28 cellular contexts compared by ENCODE assay signal in the genomic region with DNA sequence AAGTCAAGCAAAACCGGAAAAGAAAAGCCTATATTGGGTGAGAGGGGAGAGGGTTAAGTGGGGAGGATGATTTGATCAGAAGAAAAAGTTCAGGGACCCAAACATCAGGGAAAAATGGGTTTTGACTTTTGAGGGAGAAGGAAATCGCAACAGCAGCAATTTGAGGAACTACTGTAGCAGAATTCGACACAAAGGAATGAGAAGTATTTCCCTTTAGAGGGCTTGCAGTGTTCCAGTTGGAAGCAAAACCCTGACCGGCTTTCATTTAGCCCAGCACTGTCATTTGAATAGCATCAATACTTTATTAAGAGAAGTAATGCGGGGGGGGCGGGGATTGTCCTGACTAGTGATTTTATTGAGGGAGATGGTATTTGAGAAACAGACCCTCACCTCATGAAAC. TPM values are rescaled to one million over a fixed set of nuclear protein-coding genes. Genes with fewer than 3 reads are reported as not detected.
DNase-seq lines count a peak whose midpoint lies in the region; FAIRE-seq and TF ChIP-seq lines count a peak whose summit lies in the region.
"Had no signal": no experiment of that assay in that cellular context is flagged by ENCODE, and none has a peak within 500 bp of the region (broad histone marks: within the 10 kb centered on the region; RNA-seq: fewer than 3 reads in every experiment).

No MANE protein-coding gene starts in this region.

- H4K20me1 ChIP-seq in astrocyte (ENCODE audit: insufficient read depth, low read length): no peaks in the 10 kb centered on the region

- H2AFZ ChIP-seq in astrocyte (ENCODE audit: low read depth, low read length): no peak overlapping the region
- H2AFZ ChIP-seq: hepatocyte, PC-9 had no signal

- no peaks in the 10 kb centered on the region for H3K27me3 ChIP-seq in astrocyte (ENCODE audit: insufficient read depth, low read length)
- H3K27me3 ChIP-seq: adrenal gland, gastrocnemius medialis, hepatocyte, MG63 had no signal

- H3K79me2 ChIP-seq in astrocyte (ENCODE audit: insufficient read depth, low read length): no peaks in the 10 kb centered on the region
- H3K79me2 ChIP-seq: hepatocyte had no signal

- no peak overlapping the region for H3K9ac ChIP-seq in astrocyte (ENCODE audit: low read length)

- H3K9me3 ChIP-seq in astrocyte (ENCODE audit: insufficient read depth, low read depth, low read length): no peaks in the 10 kb centered on the region
- H3K9me3 ChIP-seq: adrenal gland, gastrocnemius medialis, MG63 had no signal

- no peaks in the 10 kb centered on the region for H3K4me1 Mint-ChIP-seq in activated CD4-positive, alpha-beta T cell treated with anti-CD3 and anti-CD28 coated beads, Interleukin-2, amount 10 ng/mL, durations not matched to agents 24 days and 14 days
- H3K4me1 Mint-ChIP-seq in astrocyte (ENCODE audit: low read depth, unreplicated experiment): peaks cover 14% of the 10 kb centered on the region
- H3K4me1 Mint-ChIP-seq in osteocyte (ENCODE audit: unreplicated experiment): peaks cover 11% of the 10 kb centered on the region
- H3K4me1 Mint-ChIP-seq: stimulated activated naive CD8-positive, alpha-beta T cell treated with anti-CD3 and anti-CD28 coated beads, Interleukin-15, amount 100 ng/mL, for 72 hours had no signal

- H3K4me3 Mint-ChIP-seq in activated CD4-positive, alpha-beta T cell treated with anti-CD3 and anti-CD28 coated beads, Interleukin-2, amount 10 ng/mL, durations not matched to agents 24 days and 14 days: no peak overlapping the region
- H3K4me3 Mint-ChIP-seq in astrocyte (ENCODE audit: unreplicated experiment) (no peak overlapping the region), osteocyte (ENCODE audit: unreplicated experiment) (no peak overlapping the region)
- H3K4me3 Mint-ChIP-seq: activated T-cell treated with anti-CD3 and anti-CD28 coated beads, Interleukin-2, amount 50 U/mL, for 24 hours; CD4-positive, alpha-beta T cell; stimulated activated naive CD8-positive, alpha-beta T cell treated with anti-CD3 and anti-CD28 coated beads, Interleukin-15, amount 100 ng/mL, for 72 hours had no signal

- TF ChIP-seq CTCF in astrocyte (IDR thresholded peaks at IDR 0.05; ENCODE audit: insufficient read depth, low read depth, low read length) (no peak), osteocyte (IDR thresholded peaks at IDR 0.05) (no peak)

- peaks cover 3% of the 10 kb centered on the region for H3K27me3 Mint-ChIP-seq in activated CD4-positive, alpha-beta T cell treated with anti-CD3 and anti-CD28 coated beads, Interleukin-2, amount 10 ng/mL, durations not matched to agents 24 days and 14 days
- no peaks in the 10 kb centered on the region for H3K27me3 Mint-ChIP-seq in astrocyte (ENCODE audit: low read depth, unreplicated experiment)
- peaks cover 4% of the 10 kb centered on the region for H3K27me3 Mint-ChIP-seq in osteocyte (ENCODE audit: unreplicated experiment)
- H3K27me3 Mint-ChIP-seq: CD4-positive, alpha-beta T cell; stimulated activated naive CD8-positive, alpha-beta T cell treated with anti-CD3 and anti-CD28 coated beads, Interleukin-15, amount 100 ng/mL, for 72 hours had no signal

- peak; percentile 27 for DNase-seq in activated CD4-positive, alpha-beta T cell treated with anti-CD3 and anti-CD28 coated beads, Interleukin-2, amount 10 ng/mL, durations not matched to agents 24 days and 14 days
- no peak for DNase-seq in activated CD4-positive, alpha-beta T cell treated with anti-CD3 and anti-CD28 coated beads, Interleukin-2, amount 50 U/mL, for 1 hour
- DNase-seq in astrocyte (ENCODE audit: low read depth) (peak; percentile 46), fibroblast of peridontal ligament (ENCODE audit: extremely low read depth) (peak; percentile 39), osteocyte (ENCODE audit: extremely low spot score, unreplicated experiment) (no peak), iPS-NIHi7 (ENCODE audit: extremely low spot score) (no peak), HuH-7.5 (ENCODE audit: low spot score) (no peak)
- no peak for DNase-seq in activated naive CD4-positive, alpha-beta T cell (lab: John Stamatoyannopoulos, UW)
- DNase-seq: activated CD4-positive, alpha-beta T cell treated with anti-CD3 and anti-CD28 coated beads for 48 hours; activated gamma-delta T cell treated with Interleukin-2 at 50 U/mL for 16 hours; activated T-cell treated with anti-CD3 and anti-CD28 coated beads, Interleukin-2, amount 50 U/mL, for 24 hours; adrenal gland; AML-193; CD4-positive, alpha-beta T cell; DMS 273 treated with DMSO at 0.1 percent for 48 hours; effector memory CD4-positive, alpha-beta T cell; gastrocnemius medialis; mesenchymal stem cell; MG63; NCI-H1694; NCI-H524 treated with DMSO at 0.1 percent for 48 hours; occipital lobe; PC-9; stimulated activated naive CD8-positive, alpha-beta T cell treated with anti-CD3 and anti-CD28 coated beads, Interleukin-15, amount 100 ng/mL, for 72 hours had no signal

- no peaks in the 10 kb centered on the region for H3K4me1 ChIP-seq in astrocyte (ENCODE audit: insufficient read depth, low read length)
- H3K4me1 ChIP-seq: adrenal gland, gastrocnemius medialis had no signal

- no peak overlapping the region for H3K4me2 ChIP-seq in astrocyte (ENCODE audit: low read length)
- H3K4me2 ChIP-seq: hepatocyte, PC-9 had no signal

- H3K9me3 Mint-ChIP-seq in activated CD4-positive, alpha-beta T cell treated with anti-CD3 and anti-CD28 coated beads, Interleukin-2, amount 10 ng/mL, durations not matched to agents 24 days and 14 days: no peaks in the 10 kb centered on the region
- H3K9me3 Mint-ChIP-seq in astrocyte (ENCODE audit: unreplicated experiment): no peaks in the 10 kb centered on the region
- no peaks in the 10 kb centered on the region for H3K9me3 Mint-ChIP-seq in osteocyte (ENCODE audit: unreplicated experiment)
- H3K9me3 Mint-ChIP-seq: activated T-cell treated with anti-CD3 and anti-CD28 coated beads, Interleukin-2, amount 50 U/mL, for 24 hours; CD4-positive, alpha-beta T cell; stimulated activated naive CD8-positive, alpha-beta T cell treated with anti-CD3 and anti-CD28 coated beads, Interleukin-15, amount 100 ng/mL, for 72 hours had no signal

- no peak overlapping the region for H3K27ac Mint-ChIP-seq in activated CD4-positive, alpha-beta T cell treated with anti-CD3 and anti-CD28 coated beads, Interleukin-2, amount 10 ng/mL, durations not matched to agents 24 days and 14 days
- H3K27ac Mint-ChIP-seq in astrocyte (ENCODE audit: unreplicated experiment) (peak overlapping the region; percentile 77), osteocyte (ENCODE audit: unreplicated experiment) (peak overlapping the region; percentile 32)
- H3K27ac Mint-ChIP-seq: activated T-cell treated with anti-CD3 and anti-CD28 coated beads, Interleukin-2, amount 50 U/mL, for 24 hours; CD4-positive, alpha-beta T cell had no signal

- intact Hi-C loops in activated CD4-positive, alpha-beta T cell treated with anti-CD3 and anti-CD28 coated beads, Interleukin-2, amount 10 ng/mL, durations not matched to agents 24 days and 14 days (cut with micrococcal nuclease): no loop called here

- H3K4me3 ChIP-seq in astrocyte (ENCODE audit: insufficient read depth, low read depth, low read length): no peak overlapping the region
- H3K4me3 ChIP-seq: adrenal gland, gastrocnemius medialis, hepatocyte, MG63, PC-9, skin epidermis had no signal

- no peaks in the 10 kb centered on the region for H3K36me3 ChIP-seq in astrocyte (ENCODE audit: insufficient read depth, low read length)
- H3K36me3 ChIP-seq: MG63 had no signal

- H3K27ac ChIP-seq in astrocyte (ENCODE audit: low read depth, low read length): no peak overlapping the region
- H3K27ac ChIP-seq: 22Rv1, adrenal gland, gastrocnemius medialis, hepatocyte, PC-9, skin epidermis had no signal

- H3K36me3 Mint-ChIP-seq in activated CD4-positive, alpha-beta T cell treated with anti-CD3 and anti-CD28 coated beads, Interleukin-2, amount 10 ng/mL, durations not matched to agents 24 days and 14 days (ENCODE audit: low read depth): peaks cover 9% of the 10 kb centered on the region
- H3K36me3 Mint-ChIP-seq in astrocyte (ENCODE audit: low read depth, unreplicated experiment): peaks cover 5% of the 10 kb centered on the region
- H3K36me3 Mint-ChIP-seq in osteocyte (ENCODE audit: unreplicated experiment): peaks cover 14% of the 10 kb centered on the region

- FAIRE-seq in astrocyte (lab: Jason Lieb, UNC): no peak
- FAIRE-seq: colon had no signal

RNA-seq across cellular contexts. Expression of a gene that starts 37.2 kb away (rescaled TPM):
- total RNA-seq in activated CD4-positive, alpha-beta T cell treated with anti-CD3 and anti-CD28 coated beads, Interleukin-2, amount 10 ng/mL, durations not matched to agents 24 days and 14 days: 79.7 and 81.0 TPM in 2 replicates
- total RNA-seq in astrocyte (11.8 and 17.6 TPM in 2 replicates), osteocyte (not detected in 2 replicates)
- total RNA-seq: occipital lobe had no signal

Comparison
In these comparisons a context has a peak if more than half of its experiments do, and no peak if none do; other contexts are left out.
1. DNase-seq: peak in activated CD4-positive, alpha-beta T cell treated with anti-CD3 and anti-CD28 coated beads, Interleukin-2, amount 10 ng/mL, durations not matched to agents 24 days and 14 days (single experiment), astrocyte (single experiment) and fibroblast of peridontal ligament (single experiment); none in activated CD4-positive, alpha-beta T cell treated with anti-CD3 and anti-CD28 coated beads, Interleukin-2, amount 50 U/mL, for 1 hour (single experiment), osteocyte (single experiment), activated naive CD4-positive, alpha-beta T cell (0 of 4), iPS-NIHi7 (single experiment) and HuH-7.5 (single experiment).
2. RNA of a gene that starts 37.2 kb away (total RNA-seq): 79.7 to 81.0 TPM in activated CD4-positive, alpha-beta T cell treated with anti-CD3 and anti-CD28 coated beads, Interleukin-2, amount 10 ng/mL, durations not matched to agents 24 days and 14 days and 11.8 to 17.6 TPM in astrocyte; not detected in osteocyte; every median in the first group is over 10 times any median in the second.